ENCODE assay signal across 35 cellular contexts in genomic region chr7:133714654-133715053, GRCh38.
"Had no signal": no experiment of that assay in that cellular context is flagged by ENCODE, and none has a peak within 500 bp of the region (broad histone marks: within the 10 kb centered on the region; RNA-seq: fewer than 3 reads in every experiment).

No MANE protein-coding gene starts in this region.

- H3K9me3 ChIP-seq: MG63 had no signal

- H3K36me3 ChIP-seq: MG63 had no signal

- H3K4me3 ChIP-seq: MG63 had no signal

- H3K4me2 ChIP-seq: KMS-11 had no signal

- DNase-seq: Karpas-422, Kasumi-1, KG1, MG63, MM.1S, MV-4-11, NCI-H1048, NCI-H1092, NCI-H1092 treated with DMSO at 0.1 percent for 48 hours, NCI-H1105, NCI-H1105 treated with DMSO at 0.1 percent for 48 hours, NCI-H1417, NCI-H1417 treated with DMSO at 0.1 percent for 48 hours, NCI-H1436, NCI-H1436 treated with DMSO at 0.1 percent for 48 hours, NCI-H146, NCI-H1694, NCI-H1694 treated with DMSO at 0.1 percent for 48 hours, NCI-H187, NCI-H187 treated with DMSO at 0.1 percent for 48 hours, NCI-H1930, NCI-H2029, NCI-H2029 treated with DMSO at 0.1 percent for 48 hours, NCI-H2081, NCI-H2081 treated with DMSO at 0.1 percent for 48 hours, NCI-H2107, NCI-H2171, NCI-H2171 treated with DMSO at 0.1 percent for 48 hours, NCI-H2227 treated with DMSO at 0.1 percent for 48 hours, NCI-H226, NCI-H345, NCI-H446, NCI-H446 treated with DMSO at 0.1 percent for 48 hours, NCI-H510A had no signal

- H3K27me3 ChIP-seq: MG63 had no signal

- H3K27ac ChIP-seq: KMS-11 had no signal

- H3K9ac ChIP-seq: KMS-11 had no signal
